In genomic region chr15:89217686-89218376, GRCh38 we compare ENCODE assay signal across 36 cellular contexts. TPM values are rescaled to one million over a fixed set of nuclear protein-coding genes. Genes with fewer than 3 reads are reported as not detected.
"Had no signal": no experiment of that assay in that cellular context is flagged by ENCODE, and none has a peak within 500 bp of the region (broad histone marks: within the 10 kb centered on the region; RNA-seq: fewer than 3 reads in every experiment).

No MANE protein-coding gene starts in this region.

- ATAC-seq: activated T-helper 17 cell treated with anti-CD3 and anti-CD28 coated beads, Interleukin-2, amount 50 U/mL, for 72 hours; body of pancreas; gastroesophageal sphincter; heart right ventricle; WTC11 had no signal

- H3K36me3 ChIP-seq: colonic mucosa, esophagus squamous epithelium, gastroesophageal sphincter, heart right ventricle had no signal

- H3K9me3 ChIP-seq: body of pancreas, colonic mucosa, esophagus squamous epithelium, gastroesophageal sphincter, heart right ventricle had no signal

- H3K4me3 ChIP-seq: body of pancreas, colonic mucosa, esophagus squamous epithelium, gastroesophageal sphincter, heart right ventricle, hepatocyte had no signal

- H3K4me2 ChIP-seq: hepatocyte had no signal

- H3K27me3 ChIP-seq: body of pancreas, colonic mucosa, gastroesophageal sphincter, hepatocyte had no signal

- H3K4me1 ChIP-seq: body of pancreas, colonic mucosa, esophagus squamous epithelium, gastroesophageal sphincter, heart right ventricle had no signal

- DNase-seq: activated CD4-positive, alpha-beta memory T cell treated with anti-CD3 and anti-CD28 coated beads, Interleukin-2, amount 10 ng/mL, durations not matched to agents 7 days and 5 days; activated CD4-positive, alpha-beta T cell treated with anti-CD3 and anti-CD28 coated beads for 1 hour; activated CD4-positive, alpha-beta T cell treated with anti-CD3 and anti-CD28 coated beads for 4 hours; activated CD4-positive, alpha-beta T cell treated with anti-CD3 and anti-CD28 coated beads, Interleukin-2, amount 10 ng/mL, durations not matched to agents 7 days and 5 days; activated CD4-positive, alpha-beta T cell treated with anti-CD3 and anti-CD28 coated beads, Interleukin-2, amount 50 U/mL, for 4 hours; activated CD8-positive, alpha-beta memory T cell treated with anti-CD3 and anti-CD28 coated beads, Interleukin-2, amount 50 U/mL, for 48 hours; activated effector memory CD4-positive, alpha-beta T cell treated with Interleukin-2 at 50 U/mL for 16 hours; activated gamma-delta T cell treated with Interleukin-2 at 50 U/mL for 16 hours; activated naive CD4-positive, alpha-beta T cell treated with anti-CD3 and anti-CD28 coated beads, Interleukin-2, amount 50 U/mL, for 16 hours; activated naive CD4-positive, alpha-beta T cell treated with Interleukin-2 at 50 U/mL for 16 hours; activated T-cell treated with anti-CD3 and anti-CD28 coated beads for 4 hours; activated T-cell treated with anti-CD3 and anti-CD28 coated beads, Interleukin-2, amount 50 U/mL, for 24 hours; amniotic stem cell; aorta; body of pancreas; caudate nucleus; cerebellar nuclear complex; colonic mucosa; effector CD8-positive, alpha-beta T cell; esophagus squamous epithelium; foreskin melanocyte; heart right ventricle; T-helper 2 cell had no signal

- H2AFZ ChIP-seq: hepatocyte had no signal

- H3K27ac ChIP-seq: body of pancreas, colonic mucosa, epithelial cell of prostate, esophagus squamous epithelium, gastroesophageal sphincter, heart right ventricle, hepatocyte, VCaP had no signal

RNA-seq across cellular contexts. Expression of gene RLBP1, which starts 3.5 kb away (rescaled TPM):
- total RNA-seq: activated CD4-positive, alpha-beta memory T cell treated with anti-CD3 and anti-CD28 coated beads, Interleukin-2, amount 10 ng/mL, durations not matched to agents 7 days and 5 days; activated CD4-positive, alpha-beta T cell treated with anti-CD3 and anti-CD28 coated beads, Interleukin-2, amount 10 ng/mL, durations not matched to agents 7 days and 5 days; activated T-helper 17 cell treated with anti-CD3 and anti-CD28 coated beads, Interleukin-2, amount 50 U/mL, for 72 hours; aorta; body of pancreas; colonic mucosa; dermis microvascular lymphatic vessel endothelial cell; endothelial cell of umbilical vein; esophagus squamous epithelium; fibroblast of lung; fibroblast of villous mesenchyme; glomerular endothelial cell; heart right ventricle; hepatocyte; WTC11 had no signal
- polyA plus RNA-seq: adipose tissue, aorta, endothelial cell of umbilical vein, esophagus, fibroblast of lung, heart right ventricle, hepatocyte had no signal
